ENCODE assay signal across 13 cellular contexts in the genomic region with DNA sequence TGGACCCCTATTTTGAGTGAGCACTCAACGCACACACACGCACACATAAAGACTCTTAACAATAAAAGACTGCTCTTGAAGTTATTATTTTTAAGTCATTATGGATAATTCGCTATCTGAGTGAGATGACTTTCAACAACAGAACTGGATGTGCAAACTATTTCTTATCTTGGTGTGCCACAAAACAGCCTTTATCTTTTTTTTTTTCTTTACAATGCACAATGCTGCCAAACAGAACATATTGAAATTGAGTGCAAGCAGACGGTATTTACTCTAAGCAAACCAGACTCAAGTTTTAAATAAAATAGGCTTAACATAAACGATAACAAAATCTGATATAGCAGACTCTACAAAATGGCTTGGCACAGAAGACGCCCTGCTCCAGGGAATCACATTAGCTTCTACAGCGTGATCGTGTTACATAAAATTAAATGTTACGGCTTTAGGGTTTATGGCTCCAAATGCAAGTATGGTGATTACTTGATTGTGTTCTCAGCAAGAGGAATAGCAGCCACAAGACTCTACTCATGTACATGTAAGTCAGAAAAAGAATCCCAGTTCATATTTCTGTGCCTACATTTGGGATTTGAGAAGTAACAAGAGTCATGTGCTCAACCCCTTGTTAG.
"Had no signal": no experiment of that assay in that cellular context is flagged by ENCODE, and none has a peak within 500 bp of the region (broad histone marks: within the 10 kb centered on the region; RNA-seq: fewer than 3 reads in every experiment).

No MANE protein-coding gene starts in this region.

- H3K36me3 Mint-ChIP-seq: naive B cell had no signal

- H3K4me1 ChIP-seq: right lobe of liver had no signal

- H3K36me3 ChIP-seq: left lung, ovary, right lobe of liver, transverse colon had no signal

- H3K4me3 Mint-ChIP-seq: activated T-helper 17 cell treated with anti-CD3 and anti-CD28 coated beads, Interleukin-2, amount 50 U/mL, for 72 hours; endodermal cell; naive B cell; T-helper 17 cell had no signal

- H3K27me3 ChIP-seq: ovary, right lobe of liver, transverse colon had no signal

- H3K9me3 Mint-ChIP-seq: activated T-helper 17 cell treated with anti-CD3 and anti-CD28 coated beads, Interleukin-2, amount 50 U/mL, for 72 hours had no signal

- H3K4me1 Mint-ChIP-seq: activated T-helper 17 cell treated with anti-CD3 and anti-CD28 coated beads, Interleukin-2, amount 50 U/mL, for 72 hours; endodermal cell; T-helper 17 cell had no signal

- H3K4me3 ChIP-seq: left lung, ovary, right lobe of liver, transverse colon had no signal

- H3K27ac ChIP-seq: left lung, ovary, right lobe of liver, transverse colon had no signal

- DNase-seq: activated naive CD4-positive, alpha-beta T cell treated with Interleukin-2 at 50 U/mL for 16 hours; aorta; endodermal cell; left lung; mammary epithelial cell; naive B cell; ovary; right lobe of liver; stimulated activated naive CD8-positive, alpha-beta T cell treated with anti-CD3 and anti-CD28 coated beads, Interleukin-15, Interleukin-2, amounts not matched to agents 100 U/mL and 50 U/mL, for 24 hours; T-helper 17 cell; transverse colon had no signal

- H3K27ac Mint-ChIP-seq: activated T-helper 17 cell treated with anti-CD3 and anti-CD28 coated beads, Interleukin-2, amount 50 U/mL, for 72 hours; endodermal cell; naive B cell; T-helper 17 cell had no signal

- H3K9me3 ChIP-seq: left lung, ovary, right lobe of liver, transverse colon had no signal

- ATAC-seq: activated CD4-positive, CD25-positive, alpha-beta regulatory T cell treated with anti-CD3 and anti-CD28 coated beads, Interleukin-2, amount 50 U/mL, for 24 hours; activated T-helper 17 cell treated with anti-CD3 and anti-CD28 coated beads, Interleukin-2, amount 50 U/mL, for 72 hours; left lung; right lobe of liver; stimulated activated naive CD8-positive, alpha-beta T cell treated with anti-CD3 and anti-CD28 coated beads, Interleukin-15, Interleukin-2, amounts not matched to agents 100 U/mL and 50 U/mL, for 24 hours; T-helper 17 cell had no signal
